In genomic region chr12:124561231-124561630, GRCh38 we compare ENCODE assay signal across 22 cellular contexts. TPM values are rescaled to one million over a fixed set of nuclear protein-coding genes. Genes with fewer than 3 reads are reported as not detected.
DNase-seq lines count a peak whose midpoint lies in the region; ATAC-seq and TF ChIP-seq lines count a peak whose summit lies in the region.
"Had no signal": no experiment of that assay in that cellular context is flagged by ENCODE, and none has a peak within 500 bp of the region (broad histone marks: within the 10 kb centered on the region; RNA-seq: fewer than 3 reads in every experiment).

No MANE protein-coding gene starts in this region.

- WGBS in mesenchymal stem cell = 82% methylated on average over 10 of the region's 10 CpGs

- H3K4me3 Mint-ChIP-seq in stimulated activated naive CD8-positive, alpha-beta T cell treated with anti-CD3 and anti-CD28 coated beads, Interleukin-15, amount 100 ng/mL, for 72 hours = no peak overlapping the region
- peak overlapping the region in 1 of 10 donors; percentile 63 for H3K4me3 Mint-ChIP-seq in naive thymus-derived CD4-positive, alpha-beta T cell

- peak overlapping the region in 1 of 2 experiments; percentile 18 for H2BK12ac ChIP-seq in mesenchymal stem cell (ENCODE audit: low read length in 2 of 2)

- H2BK5ac ChIP-seq in mesenchymal stem cell (ENCODE audit: low read depth, low read length, poor library complexity, severe bottlenecking) = no peak overlapping the region

- POLR2A ChIA-PET in Panc1 (lab: Charles Lee) = no interaction called here
- POLR2A ChIA-PET in naive thymus-derived CD4-positive, alpha-beta T cell (lab: Charles Lee) = no interaction called here

- peaks cover 0 to 7% (median 0%) of the 10 kb centered on the region in 5 donors for H3K36me3 Mint-ChIP-seq in naive thymus-derived CD4-positive, alpha-beta T cell
- H3K36me3 Mint-ChIP-seq: activated naive CD4-positive, alpha-beta T cell treated with anti-CD3 and anti-CD28 coated beads, Interleukin-2, amount 50 U/mL, for 72 hours had no signal

- CTCF ChIA-PET in Panc1 (lab: Charles Lee) = no interaction called here
- CTCF ChIA-PET in naive thymus-derived CD4-positive, alpha-beta T cell (lab: Charles Lee) = no interaction called here

- H3K36me3 ChIP-seq in Panc1 (ENCODE audit: control insufficient read depth, insufficient read depth, low read length) (no peaks in the 10 kb centered on the region; the same call in 1 of the 2 replicates), mesenchymal stem cell (ENCODE audit: control insufficient read depth in 1 of 2, insufficient read depth in 2 of 2, low read depth in 1 of 2, low read length in 2 of 2) (peaks cover 0 to 41% of the 10 kb centered on the region in 2 experiments), vagina (no peaks in the 10 kb centered on the region)
- peaks cover 0 to 7% (median 0%) of the 10 kb centered on the region in 3 experiments for H3K36me3 ChIP-seq in naive thymus-derived CD4-positive, alpha-beta T cell (ENCODE audit: control insufficient read depth in 2 of 3, insufficient read depth in 3 of 3, low read length in 3 of 3)
- H3K36me3 ChIP-seq: tibial artery had no signal

- H2AFZ ChIP-seq in mesenchymal stem cell (ENCODE audit: low read depth, low read length) = no peak overlapping the region

- H3K4me3 ChIP-seq in Panc1 (ENCODE audit: low read depth in 2 of 2, low read length in 2 of 2) (no peak overlapping the region), mesenchymal stem cell (ENCODE audit: insufficient read depth in 1 of 2, low read depth in 1 of 2, low read length in 2 of 2) (no peak overlapping the region), vagina (no peak overlapping the region)
- H3K4me3 ChIP-seq in naive thymus-derived CD4-positive, alpha-beta T cell (ENCODE audit: low read length) = no peak overlapping the region
- H3K4me3 ChIP-seq: A549, SJSA1, skin epidermis, tibial artery had no signal

- peak overlapping the region; percentile 44 for H3K27ac ChIP-seq in Panc1 (ENCODE audit: low read length)
- no peak overlapping the region for H3K27ac ChIP-seq in mesenchymal stem cell (ENCODE audit: low read length, poor library complexity, severe bottlenecking)
- H3K27ac ChIP-seq in naive thymus-derived CD4-positive, alpha-beta T cell (ENCODE audit: low read depth, low read length) = no peak overlapping the region
- H3K27ac ChIP-seq in vagina = no peak overlapping the region
- H3K27ac ChIP-seq: A549, SJSA1, tibial artery had no signal

- no peak for ATAC-seq in stimulated activated naive CD8-positive, alpha-beta T cell treated with anti-CD3 and anti-CD28 coated beads, Interleukin-15, amount 100 ng/mL, for 72 hours
- no peak for ATAC-seq in stimulated activated naive CD8-positive, alpha-beta T cell treated with anti-CD3 and anti-CD28 coated beads, Interleukin-15, Interleukin-2, amounts not matched to agents 100 U/mL and 50 U/mL, for 24 hours
- ATAC-seq in Panc1 (no peak), HG03108 (IDR thresholded peaks at IDR 0.05; ENCODE audit: unreplicated experiment) (no peak)
- no peak for ATAC-seq in naive thymus-derived CD4-positive, alpha-beta T cell
- ATAC-seq: A549; activated naive CD4-positive, alpha-beta T cell treated with anti-CD3 and anti-CD28 coated beads, Interleukin-2, amount 50 U/mL, for 72 hours; HepG2; left lobe of liver had no signal

- peak overlapping the region in 1 of 2 experiments; percentile 16 for H3K18ac ChIP-seq in mesenchymal stem cell (ENCODE audit: low read depth in 1 of 2, low read length in 2 of 2)

- H3K9me3 ChIP-seq in Panc1 (ENCODE audit: control insufficient read depth, insufficient read depth, low read depth, low read length) (no peaks in the 10 kb centered on the region), mesenchymal stem cell (ENCODE audit: control insufficient read depth, low read length) (no peaks in the 10 kb centered on the region), vagina (no peaks in the 10 kb centered on the region)
- no peaks in the 10 kb centered on the region for H3K9me3 ChIP-seq in naive thymus-derived CD4-positive, alpha-beta T cell (ENCODE audit: control insufficient read depth in 2 of 3, low read length in 3 of 3)
- H3K9me3 ChIP-seq: A549, SJSA1, tibial artery had no signal

- H2BK120ac ChIP-seq in mesenchymal stem cell (ENCODE audit: low read depth, low read length) = no peak overlapping the region

- no TSS peak for BruUV-seq in Panc1 (replicated peaks; lab: Mats Ljungman, UMichigan)

- in situ Hi-C loops in Panc1 (cut with HindIII; ENCODE audit: low pct_unique_long_range_greater_than_20kb, low sequenced_read_pairs) = no loop called here

- no peak overlapping the region for H3K4ac ChIP-seq in mesenchymal stem cell (ENCODE audit: low read depth in 1 of 2, low read length in 2 of 2)

- H3K9me3 Mint-ChIP-seq in stimulated activated naive CD8-positive, alpha-beta T cell treated with anti-CD3 and anti-CD28 coated beads, Interleukin-15, amount 100 ng/mL, for 72 hours = no peaks in the 10 kb centered on the region
- no peaks in the 10 kb centered on the region for H3K9me3 Mint-ChIP-seq in naive thymus-derived CD4-positive, alpha-beta T cell
- H3K9me3 Mint-ChIP-seq: activated naive CD4-positive, alpha-beta T cell treated with anti-CD3 and anti-CD28 coated beads, Interleukin-2, amount 50 U/mL, for 72 hours had no signal

- peak overlapping the region; percentile 10 to 54 for H3K27ac Mint-ChIP-seq in stimulated activated naive CD8-positive, alpha-beta T cell treated with anti-CD3 and anti-CD28 coated beads, Interleukin-15, amount 100 ng/mL, for 72 hours
- H3K27ac Mint-ChIP-seq in naive thymus-derived CD4-positive, alpha-beta T cell = peak overlapping the region in 2 of 9 donors; percentile 2 to 67
- H3K27ac Mint-ChIP-seq: activated naive CD4-positive, alpha-beta T cell treated with anti-CD3 and anti-CD28 coated beads, Interleukin-2, amount 50 U/mL, for 72 hours had no signal

- H3K23ac ChIP-seq in mesenchymal stem cell (ENCODE audit: low read length in 2 of 2) = no peak overlapping the region

- H2AK5ac ChIP-seq in mesenchymal stem cell (ENCODE audit: low read length, severe bottlenecking) = no peak overlapping the region

- H2BK15ac ChIP-seq in mesenchymal stem cell (ENCODE audit: low read depth, poor library complexity, severe bottlenecking) = no peak overlapping the region

- DNase-seq in stimulated activated naive CD8-positive, alpha-beta T cell treated with anti-CD3 and anti-CD28 coated beads, Interleukin-15, amount 100 ng/mL, for 72 hours = no peak
- DNase-seq in stimulated activated naive CD8-positive, alpha-beta T cell treated with anti-CD3 and anti-CD28 coated beads, Interleukin-15, Interleukin-2, amounts not matched to agents 100 U/mL and 50 U/mL, for 24 hours = no peak
- DNase-seq in Panc1 (ENCODE audit: low read depth, low spot score) (no peak), mesenchymal stem cell (no peak), T-helper 1 cell (no peak), vagina (ENCODE audit: extremely low spot score in 2 of 2) (no peak)
- no peak for DNase-seq in naive thymus-derived CD4-positive, alpha-beta T cell
- DNase-seq: activated CD4-positive, alpha-beta T cell treated with anti-CD3 and anti-CD28 coated beads, Interleukin-2, amount 50 U/mL, for 4 hours; CD4-positive, alpha-beta memory T cell; DMS79; MM.1S; NCI-H1930; stimulated activated CD4-positive, alpha-beta T cell treated with anti-CD3 and anti-CD28 coated beads, Interleukin-4, amount 100 ng/mL, for 4 hours; stimulated activated CD8-positive, alpha-beta memory T cell treated with anti-CD3 and anti-CD28 coated beads, Interleukin-4, amount 100 ng/mL, for 48 hours; tibial artery had no signal

- no peak overlapping the region for H4K8ac ChIP-seq in mesenchymal stem cell (ENCODE audit: low read length)

- H3K4me1 ChIP-seq in Panc1 (ENCODE audit: control insufficient read depth, insufficient read depth, low read length) (peaks cover 76% of the 10 kb centered on the region), mesenchymal stem cell (ENCODE audit: control insufficient read depth, insufficient read depth, low read depth, low read length) (peaks cover 55% of the 10 kb centered on the region), vagina (peaks cover 83% of the 10 kb centered on the region)
- peaks cover 6 to 11% of the 10 kb centered on the region in 2 donors for H3K4me1 ChIP-seq in naive thymus-derived CD4-positive, alpha-beta T cell (ENCODE audit: control insufficient read depth in 2 of 2, insufficient read depth in 2 of 2, low read length in 2 of 2)

- H3K4me2 ChIP-seq in mesenchymal stem cell (ENCODE audit: low read length, poor library complexity, severe bottlenecking) = no peak overlapping the region
- H3K4me2 ChIP-seq: A549 had no signal

- H3K14ac ChIP-seq in mesenchymal stem cell (ENCODE audit: low read length in 2 of 2) = peak overlapping the region in 1 of 2 experiments; percentile 48

- H3K27me3 ChIP-seq in Panc1 (ENCODE audit: control insufficient read depth, insufficient read depth, low read length) = no peaks in the 10 kb centered on the region
- no peaks in the 10 kb centered on the region for H3K27me3 ChIP-seq in mesenchymal stem cell (ENCODE audit: control insufficient read depth in 1 of 2, insufficient read depth in 1 of 2, low read length in 2 of 2)
- no peaks in the 10 kb centered on the region for H3K27me3 ChIP-seq in naive thymus-derived CD4-positive, alpha-beta T cell (ENCODE audit: control insufficient read depth in 2 of 2, insufficient read depth in 2 of 2, low read length in 2 of 2)
- no peaks in the 10 kb centered on the region for H3K27me3 ChIP-seq in vagina
- H3K27me3 ChIP-seq: SJSA1, tibial artery had no signal

- H3K79me1 ChIP-seq in mesenchymal stem cell (replicated peaks; ENCODE audit: low read length, poor library complexity, severe bottlenecking) = peaks cover 1% of the 10 kb centered on the region

- intact Hi-C loops in Panc1 (cut with micrococcal nuclease; ENCODE audit: unreplicated experiment) (loop anchor here (10.0 kb wide), 3 partner anchors 164 to 204 kb away; no protein-coding TSS in a partner anchor), vagina (cut with DNase I) (no loop called here)
- intact Hi-C loops in naive thymus-derived CD4-positive, alpha-beta T cell (cut with micrococcal nuclease) = no loop called here

- TF ChIP-seq CTCF in Panc1 (IDR thresholded peaks at IDR 0.05) = no peak
- no peak for TF ChIP-seq CTCF in vagina (IDR thresholded peaks at IDR 0.05)

- TF ChIP-seq POLR2A in vagina (IDR thresholded peaks at IDR 0.05) = no peak

- H4K91ac ChIP-seq in mesenchymal stem cell (ENCODE audit: low read length) = peak overlapping the region; percentile 34

- H3K4me1 Mint-ChIP-seq in stimulated activated naive CD8-positive, alpha-beta T cell treated with anti-CD3 and anti-CD28 coated beads, Interleukin-15, amount 100 ng/mL, for 72 hours = peaks cover 87% of the 10 kb centered on the region
- H3K4me1 Mint-ChIP-seq in naive thymus-derived CD4-positive, alpha-beta T cell = peaks cover 10 to 77% (median 55%) of the 10 kb centered on the region in 7 donors

- H3K9ac ChIP-seq in mesenchymal stem cell (ENCODE audit: low read length) = no peak overlapping the region

- no peaks in the 10 kb centered on the region for H3K27me3 Mint-ChIP-seq in stimulated activated naive CD8-positive, alpha-beta T cell treated with anti-CD3 and anti-CD28 coated beads, Interleukin-15, amount 100 ng/mL, for 72 hours
- H3K27me3 Mint-ChIP-seq in naive thymus-derived CD4-positive, alpha-beta T cell = no peaks in the 10 kb centered on the region
- H3K27me3 Mint-ChIP-seq: CD4-positive, alpha-beta memory T cell had no signal

RNA-seq across cellular contexts. Expression of gene NCOR2, which starts 6.2 kb away (rescaled TPM):
- 461 TPM for total RNA-seq in Panc1 (2021; ENCODE audit: unreplicated experiment)
- 441 TPM for polyA plus RNA-seq in Panc1 (2012; ENCODE audit: insufficient read length)
- 120 TPM for polyA plus RNA-seq in mesenchymal stem cell (2013, experiment 1 of 2)
- 113 TPM for polyA plus RNA-seq in mesenchymal stem cell (2013, experiment 2 of 2)
- 100 to 1,000 TPM; 101 to 194 (median 112) TPM for total RNA-seq in naive thymus-derived CD4-positive, alpha-beta T cell
- polyA plus RNA-seq in naive thymus-derived CD4-positive, alpha-beta T cell = 10 to 100 TPM in 1 of 2 donors, 1 to 10 TPM in 1; 5.3 to 17.3 TPM
- 120 TPM for total RNA-seq in vagina
